In the genomic region with DNA sequence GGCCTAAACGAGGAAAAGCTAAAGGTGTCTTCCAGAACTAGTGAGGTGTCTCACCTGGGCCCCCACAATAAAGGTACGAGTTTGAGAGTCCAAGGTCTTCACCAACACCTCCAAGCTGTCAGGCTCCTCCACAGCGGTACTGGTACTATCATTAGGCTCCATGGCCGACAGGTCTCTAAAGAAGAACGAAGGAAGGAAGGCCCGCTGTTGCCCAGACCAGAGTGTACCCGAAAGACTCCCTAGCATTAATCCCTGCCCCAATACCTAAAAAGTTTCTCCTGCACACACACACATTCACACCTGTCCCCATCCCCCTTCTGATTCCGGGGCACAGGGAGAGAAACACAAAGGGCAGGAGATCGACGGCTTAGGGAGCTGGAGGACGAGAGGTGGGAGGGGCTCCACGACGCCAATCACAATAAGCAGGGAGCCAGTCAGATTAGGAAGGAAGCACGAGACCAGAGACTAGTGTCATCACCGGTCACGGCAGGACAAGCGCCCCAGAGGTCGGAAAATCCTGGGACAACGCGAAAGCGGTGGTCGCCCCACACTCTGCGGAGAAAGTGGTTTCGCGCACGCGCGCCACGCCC, we compare ENCODE assay signal across 1 cellular context.
TF ChIP-seq lines count a peak whose summit lies in the region.

No MANE protein-coding gene starts in this region.

TF ChIP-seq in K562, 482 proteins besides CTCF, POLR2A, EP300 and RAD21 (continued from another document):
- TF ChIP-seq, protein P1, sequence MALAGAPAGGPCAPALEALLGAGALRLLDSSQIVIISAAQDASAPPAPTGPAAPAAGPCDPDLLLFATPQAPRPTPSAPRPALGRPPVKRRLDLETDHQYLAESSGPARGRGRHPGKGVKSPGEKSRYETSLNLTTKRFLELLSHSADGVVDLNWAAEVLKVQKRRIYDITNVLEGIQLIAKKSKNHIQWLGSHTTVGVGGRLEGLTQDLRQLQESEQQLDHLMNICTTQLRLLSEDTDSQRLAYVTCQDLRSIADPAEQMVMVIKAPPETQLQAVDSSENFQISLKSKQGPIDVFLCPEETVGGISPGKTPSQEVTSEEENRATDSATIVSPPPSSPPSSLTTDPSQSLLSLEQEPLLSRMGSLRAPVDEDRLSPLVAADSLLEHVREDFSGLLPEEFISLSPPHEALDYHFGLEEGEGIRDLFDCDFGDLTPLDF (CRISPR knock-in tag; IDR thresholded peaks at IDR 0.05): peak; percentile 65; the same call in 1 of the 2 replicates
- TF ChIP-seq ZNF175 (CRISPR knock-in tag; IDR thresholded peaks at IDR 0.05; ENCODE audit: low read depth) (no peak; the same call in 1 of the 2 replicates), HIVEP1 (CRISPR knock-in tag; IDR thresholded peaks at IDR 0.05) (no peak), FOXJ3 (CRISPR knock-in tag; IDR thresholded peaks at IDR 0.05) (no peak), DNMT1 (IDR thresholded peaks at IDR 0.05) (peak; percentile 42; the same call in 1 of the 2 replicates)
- TF ChIP-seq, protein P2, sequence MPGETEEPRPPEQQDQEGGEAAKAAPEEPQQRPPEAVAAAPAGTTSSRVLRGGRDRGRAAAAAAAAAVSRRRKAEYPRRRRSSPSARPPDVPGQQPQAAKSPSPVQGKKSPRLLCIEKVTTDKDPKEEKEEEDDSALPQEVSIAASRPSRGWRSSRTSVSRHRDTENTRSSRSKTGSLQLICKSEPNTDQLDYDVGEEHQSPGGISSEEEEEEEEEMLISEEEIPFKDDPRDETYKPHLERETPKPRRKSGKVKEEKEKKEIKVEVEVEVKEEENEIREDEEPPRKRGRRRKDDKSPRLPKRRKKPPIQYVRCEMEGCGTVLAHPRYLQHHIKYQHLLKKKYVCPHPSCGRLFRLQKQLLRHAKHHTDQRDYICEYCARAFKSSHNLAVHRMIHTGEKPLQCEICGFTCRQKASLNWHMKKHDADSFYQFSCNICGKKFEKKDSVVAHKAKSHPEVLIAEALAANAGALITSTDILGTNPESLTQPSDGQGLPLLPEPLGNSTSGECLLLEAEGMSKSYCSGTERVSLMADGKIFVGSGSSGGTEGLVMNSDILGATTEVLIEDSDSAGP (CRISPR knock-in tag; IDR thresholded peaks at IDR 0.05): peak; percentile 66; the same call in 1 of the 2 replicates
- TF ChIP-seq, protein P3, sequence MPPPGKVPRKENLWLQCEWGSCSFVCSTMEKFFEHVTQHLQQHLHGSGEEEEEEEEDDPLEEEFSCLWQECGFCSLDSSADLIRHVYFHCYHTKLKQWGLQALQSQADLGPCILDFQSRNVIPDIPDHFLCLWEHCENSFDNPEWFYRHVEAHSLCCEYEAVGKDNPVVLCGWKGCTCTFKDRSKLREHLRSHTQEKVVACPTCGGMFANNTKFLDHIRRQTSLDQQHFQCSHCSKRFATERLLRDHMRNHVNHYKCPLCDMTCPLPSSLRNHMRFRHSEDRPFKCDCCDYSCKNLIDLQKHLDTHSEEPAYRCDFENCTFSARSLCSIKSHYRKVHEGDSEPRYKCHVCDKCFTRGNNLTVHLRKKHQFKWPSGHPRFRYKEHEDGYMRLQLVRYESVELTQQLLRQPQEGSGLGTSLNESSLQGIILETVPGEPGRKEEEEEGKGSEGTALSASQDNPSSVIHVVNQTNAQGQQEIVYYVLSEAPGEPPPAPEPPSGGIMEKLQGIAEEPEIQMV (tag; conservative IDR thresholded peaks at IDR 0.05; ENCODE audit: low read depth): no peak
